Comparison of ENCODE assay signal across 8 cellular contexts in the genomic region with DNA sequence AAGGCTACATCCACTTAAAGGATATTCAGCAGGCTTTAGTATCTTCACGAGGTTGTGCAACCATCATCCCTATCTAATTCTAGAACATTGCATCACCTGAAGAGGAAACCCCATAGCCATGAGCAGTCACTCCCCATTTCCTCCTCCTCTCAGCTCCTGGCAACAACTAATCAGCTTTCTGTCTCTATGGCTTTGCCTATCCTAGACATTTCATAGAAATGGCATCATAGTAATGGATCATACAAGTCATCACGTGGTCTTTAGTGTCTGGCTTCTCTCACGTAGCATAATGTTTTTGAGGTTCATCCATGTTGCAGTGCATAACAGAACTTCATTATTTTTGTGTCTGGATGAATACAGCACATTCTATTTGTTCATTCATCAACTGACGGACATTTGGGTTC. TPM values are rescaled to one million over a fixed set of nuclear protein-coding genes. Genes with fewer than 3 reads are reported as not detected.
A peak's percentile ranks its signal among the peaks of the same experiment; 100 is the strongest.
DNase-seq lines count a peak whose midpoint lies in the region; ATAC-seq and TF ChIP-seq lines count a peak whose summit lies in the region.

No MANE protein-coding gene starts in this region.

- no peak overlapping the region for H3K4me3 Mint-ChIP-seq in activated CD4-positive, alpha-beta T cell treated with anti-CD3 and anti-CD28 coated beads for 36 hours
- H3K4me3 Mint-ChIP-seq in effector memory CD8-positive, alpha-beta T cell, result no peak overlapping the region

- in situ Hi-C loops in gastrocnemius medialis (cut with MboI; ENCODE audit: low sequenced_read_pairs in 4 of 4), result no loop called here

- CTCF ChIA-PET in activated CD4-positive, alpha-beta T cell treated with anti-CD3 and anti-CD28 coated beads for 36 hours (lab: Charles Lee), result interaction anchor here (0.7 kb wide), 2 partner anchors 18 to 97 kb away, joined by 3 to 4 read pairs; no protein-coding TSS in a partner anchor

- peak; percentile 71 for ATAC-seq in activated CD4-positive, alpha-beta T cell treated with anti-CD3 and anti-CD28 coated beads for 36 hours
- ATAC-seq in gastrocnemius medialis, result peak; percentile 98
- ATAC-seq in HG03378 (IDR thresholded peaks at IDR 0.05; ENCODE audit: unreplicated experiment), result no peak
- ATAC-seq in effector memory CD8-positive, alpha-beta T cell (replicated peaks), result no peak

- intact Hi-C loops in activated CD4-positive, alpha-beta T cell treated with anti-CD3 and anti-CD28 coated beads for 36 hours (cut with DNase I, micrococcal nuclease), result no loop called here
- intact Hi-C loops in gastrocnemius medialis (cut with DNase I; ENCODE audit: low total_unique reads), result no loop called here

- H3K27ac Mint-ChIP-seq in activated CD4-positive, alpha-beta T cell treated with anti-CD3 and anti-CD28 coated beads for 36 hours, result peak overlapping the region; percentile 51
- H3K27ac Mint-ChIP-seq in effector memory CD8-positive, alpha-beta T cell, result no peak overlapping the region

- DNase-seq in activated CD4-positive, alpha-beta T cell treated with anti-CD3 and anti-CD28 coated beads for 36 hours, result no peak
- no peak for DNase-seq in activated CD4-positive, alpha-beta T cell treated with anti-CD3 and anti-CD28 coated beads for 1 hour
- DNase-seq in RKO (ENCODE audit: low spot score) (peak; percentile 69), epithelial cell of esophagus (ENCODE audit: low read depth) (peak; percentile 95), gastrocnemius medialis (no peak), superior temporal gyrus (ENCODE audit: extremely low spot score) (no peak)
- no peak for DNase-seq in effector memory CD8-positive, alpha-beta T cell

- no peaks in the 10 kb centered on the region for H3K36me3 Mint-ChIP-seq in activated CD4-positive, alpha-beta T cell treated with anti-CD3 and anti-CD28 coated beads for 36 hours (ENCODE audit: low read depth)
- peaks cover 3% of the 10 kb centered on the region for H3K36me3 Mint-ChIP-seq in effector memory CD8-positive, alpha-beta T cell (ENCODE audit: insufficient read depth)

- no peaks in the 10 kb centered on the region for H3K27me3 ChIP-seq in gastrocnemius medialis

- TF ChIP-seq CTCF in epithelial cell of esophagus (IDR thresholded peaks at IDR 0.05; ENCODE audit: insufficient read depth, low read depth, low read length, missing control alignments) (no peak), gastrocnemius medialis (IDR thresholded peaks at IDR 0.05 in 4 of 5, conservative IDR thresholded peaks at IDR 0.05 in 1 of 5) (no peak)

- no peaks in the 10 kb centered on the region for H3K9me3 ChIP-seq in gastrocnemius medialis

- POLR2A ChIA-PET in activated CD4-positive, alpha-beta T cell treated with anti-CD3 and anti-CD28 coated beads for 36 hours (lab: Charles Lee), result no interaction called here

- H3K4me1 Mint-ChIP-seq in activated CD4-positive, alpha-beta T cell treated with anti-CD3 and anti-CD28 coated beads for 36 hours, result peaks cover 23% of the 10 kb centered on the region
- peaks cover 0 to 3% of the 10 kb centered on the region in 2 donors for H3K4me1 Mint-ChIP-seq in effector memory CD8-positive, alpha-beta T cell (ENCODE audit: low read depth in 2 of 2)

- H3K27me3 Mint-ChIP-seq in activated CD4-positive, alpha-beta T cell treated with anti-CD3 and anti-CD28 coated beads for 36 hours, result peaks cover 3% of the 10 kb centered on the region
- H3K27me3 Mint-ChIP-seq in effector memory CD8-positive, alpha-beta T cell, result peaks cover 22 to 48% of the 10 kb centered on the region in 2 donors

- peaks cover 7 to 12% of the 10 kb centered on the region in 2 donors for H3K4me1 ChIP-seq in gastrocnemius medialis

- no peak for TF ChIP-seq POLR2A in gastrocnemius medialis (IDR thresholded peaks at IDR 0.05)

- no peaks in the 10 kb centered on the region for H3K9me3 Mint-ChIP-seq in activated CD4-positive, alpha-beta T cell treated with anti-CD3 and anti-CD28 coated beads for 36 hours (ENCODE audit: low read depth)
- H3K9me3 Mint-ChIP-seq in effector memory CD8-positive, alpha-beta T cell, result no peaks in the 10 kb centered on the region

- H3K27ac ChIP-seq in gastrocnemius medialis, result no peak overlapping the region

- no peaks in the 10 kb centered on the region for H3K36me3 ChIP-seq in gastrocnemius medialis

- no peak overlapping the region for H3K4me3 ChIP-seq in epithelial cell of esophagus (ENCODE audit: low read length)
- H3K4me3 ChIP-seq in gastrocnemius medialis, result no peak overlapping the region

RNA-seq across cellular contexts. Expression of gene SNAI1, which starts 20.5 kb away (rescaled TPM):
- total RNA-seq in activated CD4-positive, alpha-beta T cell treated with anti-CD3 and anti-CD28 coated beads for 36 hours, result under 1 TPM; 0.25 to 0.34 TPM
- total RNA-seq in gastrocnemius medialis, result 1 to 10 TPM in 3 of 4 donors, under 1 TPM in 1; 0.61 to 3.5 (median 1.3) TPM

Comparison
In these comparisons a context has a peak if more than half of its experiments do, and no peak if none do; other contexts are left out.
1. ATAC-seq: peak in activated CD4-positive, alpha-beta T cell treated with anti-CD3 and anti-CD28 coated beads for 36 hours (single experiment) and gastrocnemius medialis (2 of 2); none in HG03378 (single experiment) and effector memory CD8-positive, alpha-beta T cell (single experiment).
2. DNase-seq: peak in RKO (single experiment) and epithelial cell of esophagus (single experiment); none in activated CD4-positive, alpha-beta T cell treated with anti-CD3 and anti-CD28 coated beads for 36 hours (single experiment), activated CD4-positive, alpha-beta T cell treated with anti-CD3 and anti-CD28 coated beads for 1 hour (single experiment), gastrocnemius medialis (0 of 2), effector memory CD8-positive, alpha-beta T cell (0 of 3) and superior temporal gyrus (single experiment).